ENCODE assay signal across 1 cellular context in the genomic region with DNA sequence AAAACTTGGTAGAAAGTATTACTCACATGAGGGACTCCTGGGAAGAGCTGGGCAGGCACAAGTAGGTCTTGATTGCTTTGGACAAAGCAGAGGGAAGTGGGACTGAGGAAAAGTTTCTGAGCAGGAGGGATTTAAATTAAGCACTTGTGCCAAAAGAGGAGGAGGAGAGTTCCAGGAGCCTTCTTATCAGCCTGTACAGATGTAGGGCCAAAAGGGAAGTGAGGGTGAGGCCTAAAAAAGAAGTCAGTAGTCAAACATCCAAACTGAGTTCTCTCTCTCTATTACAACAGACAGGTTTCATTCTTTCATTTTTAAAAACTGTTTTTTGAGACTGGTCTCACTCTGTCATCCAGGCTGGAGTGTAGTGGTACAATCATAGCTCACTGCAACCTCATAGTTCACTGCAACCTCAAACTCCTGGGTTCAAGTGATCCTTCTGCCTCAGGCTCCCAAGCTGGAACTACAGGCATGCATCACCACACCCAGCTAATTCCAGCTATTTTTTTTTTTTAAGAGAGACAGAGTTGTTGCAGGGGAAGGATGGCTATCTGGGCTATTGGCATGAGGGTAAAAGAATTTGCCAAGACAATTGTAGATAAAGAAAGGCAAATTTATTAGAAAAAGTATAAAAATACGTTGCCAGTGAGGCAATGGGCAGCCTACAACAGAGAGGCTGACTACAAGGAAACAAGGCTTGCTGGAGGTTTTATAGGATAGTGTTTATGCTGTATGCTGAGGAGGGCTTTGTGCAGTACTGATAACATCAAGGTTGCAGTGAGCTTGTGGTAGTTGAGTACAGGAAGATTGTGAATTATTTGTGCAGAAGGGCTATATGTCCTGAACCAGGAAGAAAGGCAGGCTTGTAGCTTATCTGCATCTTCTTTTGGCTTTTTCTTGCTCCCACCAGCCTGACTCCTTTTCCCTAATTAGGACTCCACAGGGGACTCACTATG.
A peak's percentile ranks its signal among the peaks of the same experiment; 100 is the strongest.
TF ChIP-seq lines count a peak whose summit lies in the region.

No MANE protein-coding gene starts in this region.

TF ChIP-seq in K562, 482 proteins besides CTCF, POLR2A, EP300 and RAD21 (continued from another document):
- TF ChIP-seq, protein P1, sequence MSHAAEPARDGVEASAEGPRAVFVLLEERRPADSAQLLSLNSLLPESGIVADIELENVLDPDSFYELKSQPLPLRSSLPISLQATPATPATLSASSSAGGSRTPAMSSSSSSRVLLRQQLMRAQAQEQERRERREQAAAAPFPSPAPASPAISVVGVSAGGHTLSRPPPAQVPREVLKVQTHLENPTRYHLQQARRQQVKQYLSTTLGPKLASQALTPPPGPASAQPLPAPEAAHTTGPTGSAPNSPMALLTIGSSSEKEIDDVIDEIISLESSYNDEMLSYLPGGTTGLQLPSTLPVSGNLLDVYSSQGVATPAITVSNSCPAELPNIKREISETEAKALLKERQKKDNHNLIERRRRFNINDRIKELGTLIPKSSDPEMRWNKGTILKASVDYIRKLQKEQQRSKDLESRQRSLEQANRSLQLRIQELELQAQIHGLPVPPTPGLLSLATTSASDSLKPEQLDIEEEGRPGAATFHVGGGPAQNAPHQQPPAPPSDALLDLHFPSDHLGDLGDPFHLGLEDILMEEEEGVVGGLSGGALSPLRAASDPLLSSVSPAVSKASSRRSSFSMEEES (CRISPR knock-in tag; IDR thresholded peaks at IDR 0.05) = no peak
- TF ChIP-seq POU5F1 (IDR thresholded peaks at IDR 0.05; ENCODE audit: borderline replicate concordance, low read depth, low read length, partially characterized antibody) (no peak), GATAD2B (IDR thresholded peaks at IDR 0.05; ENCODE audit: borderline replicate concordance) (0 out of 2 replicates have a peak, but pooled peaks have one; percentile 9), ZSCAN32 (CRISPR knock-in tag; IDR thresholded peaks at IDR 0.05) (no peak), KDM1A (IDR thresholded peaks at IDR 0.05) (peak in 1 of 2 experiments; percentile 77; a peak in 2 of 4 replicates), MYC (IDR thresholded peaks at IDR 0.05; ENCODE audit: low read depth, low read length) (peak; percentile 56), MYC (CRISPR knock-in tag; IDR thresholded peaks at IDR 0.05; ENCODE audit: borderline replicate concordance, low read depth) (no peak), HMGN3 (IDR thresholded peaks at IDR 0.05; ENCODE audit: borderline replicate concordance, extremely low read depth, insufficient read length, low read depth, low read length) (no peak), RBM14 (IDR thresholded peaks at IDR 0.05; ENCODE audit: borderline replicate concordance, insufficient read depth, low read depth, low read length) (no peak), GATAD2A (IDR thresholded peaks at IDR 0.05) (peak; percentile 83), PHF20 (IDR thresholded peaks at IDR 0.05; ENCODE audit: partially characterized antibody) (peak; percentile 27), NONO (IDR thresholded peaks at IDR 0.05; ENCODE audit: low read depth in 2 of 2, low read length in 1 of 2) (peak in 1 of 2 experiments; percentile 60; a peak in 1 of 4 replicates), SMARCB1 (IDR thresholded peaks at IDR 0.05; ENCODE audit: insufficient read length, low read depth) (no peak), IRF2 (CRISPR knock-in tag; IDR thresholded peaks at IDR 0.05) (no peak), SAP30 (IDR thresholded peaks at IDR 0.05; ENCODE audit: borderline replicate concordance, insufficient read depth, low read depth, low read length, poor library complexity, severe bottlenecking) (no peak), SIN3A (IDR thresholded peaks at IDR 0.05; ENCODE audit: borderline replicate concordance in 2 of 2, control insufficient read depth in 1 of 2, low read depth in 2 of 2, low read length in 2 of 2) (no peak)
- TF ChIP-seq, protein P2, sequence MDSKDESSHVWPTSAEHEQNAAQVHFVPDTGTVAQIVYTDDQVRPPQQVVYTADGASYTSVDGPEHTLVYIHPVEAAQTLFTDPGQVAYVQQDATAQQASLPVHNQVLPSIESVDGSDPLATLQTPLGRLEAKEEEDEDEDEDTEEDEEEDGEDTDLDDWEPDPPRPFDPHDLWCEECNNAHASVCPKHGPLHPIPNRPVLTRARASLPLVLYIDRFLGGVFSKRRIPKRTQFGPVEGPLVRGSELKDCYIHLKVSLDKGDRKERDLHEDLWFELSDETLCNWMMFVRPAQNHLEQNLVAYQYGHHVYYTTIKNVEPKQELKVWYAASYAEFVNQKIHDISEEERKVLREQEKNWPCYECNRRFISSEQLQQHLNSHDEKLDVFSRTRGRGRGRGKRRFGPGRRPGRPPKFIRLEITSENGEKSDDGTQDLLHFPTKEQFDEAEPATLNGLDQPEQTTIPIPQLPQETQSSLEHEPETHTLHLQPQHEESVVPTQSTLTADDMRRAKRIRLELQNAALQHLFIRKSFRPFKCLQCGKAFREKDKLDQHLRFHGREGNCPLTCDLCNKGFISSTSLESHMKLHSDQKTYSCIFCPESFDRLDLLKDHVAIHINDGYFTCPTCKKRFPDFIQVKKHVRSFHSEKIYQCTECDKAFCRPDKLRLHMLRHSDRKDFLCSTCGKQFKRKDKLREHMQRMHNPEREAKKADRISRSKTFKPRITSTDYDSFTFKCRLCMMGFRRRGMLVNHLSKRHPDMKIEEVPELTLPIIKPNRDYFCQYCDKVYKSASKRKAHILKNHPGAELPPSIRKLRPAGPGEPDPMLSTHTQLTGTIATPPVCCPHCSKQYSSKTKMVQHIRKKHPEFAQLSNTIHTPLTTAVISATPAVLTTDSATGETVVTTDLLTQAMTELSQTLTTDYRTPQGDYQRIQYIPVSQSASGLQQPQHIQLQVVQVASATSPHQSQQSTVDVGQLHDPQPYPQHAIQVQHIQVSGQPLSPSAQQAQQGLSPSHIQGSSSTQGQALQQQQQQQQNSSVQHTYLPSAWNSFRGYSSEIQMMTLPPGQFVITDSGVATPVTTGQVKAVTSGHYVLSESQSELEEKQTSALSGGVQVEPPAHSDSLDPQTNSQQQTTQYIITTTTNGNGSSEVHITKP (IDR thresholded peaks at IDR 0.05; ENCODE audit: partially characterized antibody) = peak; percentile 68
- TF ChIP-seq, protein P3, sequence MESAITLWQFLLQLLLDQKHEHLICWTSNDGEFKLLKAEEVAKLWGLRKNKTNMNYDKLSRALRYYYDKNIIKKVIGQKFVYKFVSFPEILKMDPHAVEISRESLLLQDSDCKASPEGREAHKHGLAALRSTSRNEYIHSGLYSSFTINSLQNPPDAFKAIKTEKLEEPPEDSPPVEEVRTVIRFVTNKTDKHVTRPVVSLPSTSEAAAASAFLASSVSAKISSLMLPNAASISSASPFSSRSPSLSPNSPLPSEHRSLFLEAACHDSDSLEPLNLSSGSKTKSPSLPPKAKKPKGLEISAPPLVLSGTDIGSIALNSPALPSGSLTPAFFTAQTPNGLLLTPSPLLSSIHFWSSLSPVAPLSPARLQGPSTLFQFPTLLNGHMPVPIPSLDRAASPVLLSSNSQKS (CRISPR knock-in tag; IDR thresholded peaks at IDR 0.05) = no peak
